ENCODE assay signal across 23 cellular contexts in genomic region chrX:38575888-38576287, GRCh38. TPM values are rescaled to one million over a fixed set of nuclear protein-coding genes. Genes with fewer than 3 reads are reported as not detected.
"Had no signal": no experiment of that assay in that cellular context is flagged by ENCODE, and none has a peak within 500 bp of the region (broad histone marks: within the 10 kb centered on the region; RNA-seq: fewer than 3 reads in every experiment).

No MANE protein-coding gene starts in this region.

- H3K27ac ChIP-seq: SJSA1, SK-N-MC had no signal

- H3K4me1 ChIP-seq: SJSA1 had no signal

- FAIRE-seq: RCC 7860 had no signal

- H3K36me3 ChIP-seq: SJSA1 had no signal

- H3K27me3 ChIP-seq: SJSA1 had no signal

- H3K9me3 ChIP-seq: SJSA1 had no signal

- H3K4me3 ChIP-seq: SJSA1, SK-N-MC had no signal

- DNase-seq: Karpas-422, KG1, MM.1S, NCI-H1092 treated with DMSO at 0.1 percent for 48 hours, NCI-H1436, NCI-H187, NCI-H2029, NCI-H2081 treated with DMSO at 0.1 percent for 48 hours, NCI-H2171, NCI-H226, NCI-H446, NCI-H510A, NCI-H524 treated with DMSO at 0.1 percent for 48 hours, NCI-H69, NCI-H774, Right ventricle myocardium superior, RPMI8226, SIG-M5 had no signal

RNA-seq across cellular contexts. Expression of gene TSPAN7, which starts 14.5 kb away (rescaled TPM):
- total RNA-seq: HT-29, M059J had no signal
